ENCODE assay signal across 18 cellular contexts in the genomic region with DNA sequence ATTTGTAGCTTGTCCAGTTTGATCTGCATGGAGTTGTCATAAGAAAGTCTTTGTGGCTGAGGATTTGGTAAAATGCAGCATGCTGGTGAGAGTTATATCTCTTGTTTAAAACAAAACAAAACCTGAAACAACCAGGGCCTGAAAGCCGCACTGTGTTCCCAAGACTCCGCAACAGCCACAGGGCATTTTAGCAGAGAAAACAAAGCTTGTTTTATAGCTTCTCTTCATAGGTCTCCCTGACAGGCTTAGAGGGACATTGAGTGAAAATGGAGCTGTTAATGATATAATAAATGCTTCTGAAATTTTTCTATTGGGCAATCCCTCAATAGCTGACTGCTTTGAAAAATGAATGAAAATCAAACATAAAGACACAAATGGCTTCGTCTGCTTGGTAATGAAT.
DNase-seq lines count a peak whose midpoint lies in the region; ATAC-seq and TF ChIP-seq lines count a peak whose summit lies in the region.
"Had no signal": no experiment of that assay in that cellular context is flagged by ENCODE, and none has a peak within 500 bp of the region (broad histone marks: within the 10 kb centered on the region; RNA-seq: fewer than 3 reads in every experiment).

No MANE protein-coding gene starts in this region.

- H3K36me3 ChIP-seq in HUES48 (ENCODE audit: control insufficient read depth, insufficient read depth, low read length) (no peaks in the 10 kb centered on the region), hepatocyte (replicated peaks; ENCODE audit: insufficient read depth, low read depth) (no peaks in the 10 kb centered on the region), smooth muscle cell (ENCODE audit: low read depth) (no peaks in the 10 kb centered on the region), suprapubic skin (no peaks in the 10 kb centered on the region)
- H3K36me3 ChIP-seq: ovary had no signal

- H3K9ac ChIP-seq in HUES48 (ENCODE audit: low read depth, low read length): no peak overlapping the region
- H3K9ac ChIP-seq in smooth muscle cell (ENCODE audit: low read depth): no peak overlapping the region

- H3K9me3 ChIP-seq in HUES48 (ENCODE audit: control insufficient read depth, insufficient read depth, low read length) (no peaks in the 10 kb centered on the region), hepatocyte (ENCODE audit: low read depth) (no peaks in the 10 kb centered on the region), smooth muscle cell (replicated peaks; ENCODE audit: low read depth) (no peaks in the 10 kb centered on the region), suprapubic skin (no peaks in the 10 kb centered on the region)
- H3K9me3 ChIP-seq: ovary had no signal

- no peak for TF ChIP-seq POLR2A in suprapubic skin (IDR thresholded peaks at IDR 0.05)

- H3K9me3 Mint-ChIP-seq in stimulated activated naive CD8-positive, alpha-beta T cell treated with anti-CD3 and anti-CD28 coated beads, Interleukin-15, amount 100 ng/mL, for 72 hours: no peaks in the 10 kb centered on the region

- no peak for TF ChIP-seq CTCF in hepatocyte (IDR thresholded peaks at IDR 0.05; ENCODE audit: poor library complexity)
- no peak for TF ChIP-seq CTCF in smooth muscle cell (IDR thresholded peaks at IDR 0.05; ENCODE audit: borderline replicate concordance, insufficient read depth, poor library complexity, severe bottlenecking)
- TF ChIP-seq CTCF in suprapubic skin (IDR thresholded peaks at IDR 0.05): no peak

- no peak for ATAC-seq in stimulated activated naive CD8-positive, alpha-beta T cell treated with anti-CD3 and anti-CD28 coated beads, Interleukin-15, amount 100 ng/mL, for 72 hours
- ATAC-seq: left ventricle myocardium superior had no signal

- H3K4me1 Mint-ChIP-seq in stimulated activated naive CD8-positive, alpha-beta T cell treated with anti-CD3 and anti-CD28 coated beads, Interleukin-15, amount 100 ng/mL, for 72 hours: no peaks in the 10 kb centered on the region

- H4K20me1 ChIP-seq in hepatocyte (ENCODE audit: insufficient read depth, poor library complexity, severe bottlenecking) (no peaks in the 10 kb centered on the region), smooth muscle cell (ENCODE audit: low read depth) (peaks cover 20% of the 10 kb centered on the region)

- peaks cover 60% of the 10 kb centered on the region for H3K79me2 ChIP-seq in hepatocyte
- peaks cover 62% of the 10 kb centered on the region for H3K79me2 ChIP-seq in smooth muscle cell (ENCODE audit: low read depth)

- DNase-seq in NCI-H526 (lab: John Stamatoyannopoulos, UW): peak; percentile 90
- no peak for DNase-seq in hepatocyte (ENCODE audit: low spot score)
- no peak for DNase-seq in smooth muscle cell (lab: John Stamatoyannopoulos, UW; ENCODE audit: unreplicated experiment)
- no peak for DNase-seq in activated CD4-positive, alpha-beta T cell treated with anti-CD3 and anti-CD28 coated beads, Interleukin-2, amount 50 U/mL, for 48 hours
- DNase-seq in stimulated activated naive CD8-positive, alpha-beta T cell treated with anti-CD3 and anti-CD28 coated beads, Interleukin-15, amount 100 ng/mL, for 72 hours: no peak
- no peak for DNase-seq in suprapubic skin (ENCODE audit: low spot score in 2 of 2)
- DNase-seq: activated CD4-positive, CD25-positive, alpha-beta regulatory T cell treated with anti-CD3 and anti-CD28 coated beads, Interleukin-2, amount 50 U/mL, for 72 hours; dorsolateral prefrontal cortex; erythroblast; GF-D8; left ventricle myocardium superior; NCI-H187 treated with DMSO at 0.1 percent for 48 hours; NCI-H82; ovary; PC-9; stimulated activated CD4-positive, alpha-beta T cell treated with anti-CD3 and anti-CD28 coated beads, Interleukin-2, amount 100 ng/mL, for 48 hours; T-helper 9 cell had no signal

- no peak overlapping the region for H2AFZ ChIP-seq in hepatocyte
- no peak overlapping the region for H2AFZ ChIP-seq in smooth muscle cell (ENCODE audit: low read depth)
- H2AFZ ChIP-seq: PC-9 had no signal

- H3K4me2 ChIP-seq in hepatocyte (peak overlapping the region; percentile 20), smooth muscle cell (no peak overlapping the region)
- H3K4me2 ChIP-seq: PC-9 had no signal

- H3K27me3 ChIP-seq in HUES48 (ENCODE audit: control insufficient read depth, insufficient read depth, low read length): no peaks in the 10 kb centered on the region
- no peaks in the 10 kb centered on the region for H3K27me3 ChIP-seq in hepatocyte
- H3K27me3 ChIP-seq in smooth muscle cell (ENCODE audit: low read depth): no peaks in the 10 kb centered on the region
- H3K27me3 ChIP-seq in suprapubic skin: no peaks in the 10 kb centered on the region
- H3K27me3 ChIP-seq: ovary had no signal

- H3K27ac ChIP-seq in HUES48 (ENCODE audit: low read depth, low read length): peak overlapping the region; percentile 90
- peak overlapping the region; percentile 70 for H3K27ac ChIP-seq in hepatocyte
- peak overlapping the region; percentile 13 for H3K27ac ChIP-seq in smooth muscle cell (ENCODE audit: low read depth)
- no peak overlapping the region for H3K27ac ChIP-seq in suprapubic skin
- H3K27ac ChIP-seq: ovary, PC-9 had no signal

- WGBS in hepatocyte (ENCODE audit: low lambda C conversion rate, missing lambda C conversion rate): 48% methylated on average over 3 of the region's 3 CpGs
- WGBS in smooth muscle cell (ENCODE audit: low lambda C conversion rate): 72% methylated on average over 3 of the region's 3 CpGs
- 80% methylated on average over 3 of the region's 3 CpGs for WGBS in suprapubic skin

- H3K4me1 ChIP-seq in HUES48 (ENCODE audit: control insufficient read depth, insufficient read depth, low read length): peaks cover 61% of the 10 kb centered on the region
- H3K4me1 ChIP-seq in hepatocyte (ENCODE audit: insufficient read depth): peaks cover 34% of the 10 kb centered on the region
- H3K4me1 ChIP-seq in smooth muscle cell (ENCODE audit: low read depth): peaks cover 48% of the 10 kb centered on the region
- peaks cover 21% of the 10 kb centered on the region for H3K4me1 ChIP-seq in suprapubic skin

- no peaks in the 10 kb centered on the region for H3K9me2 ChIP-seq in hepatocyte (replicated peaks; ENCODE audit: insufficient read depth)

- H3K4me3 ChIP-seq in HUES48 (ENCODE audit: low read depth, low read length) (no peak overlapping the region), hepatocyte (no peak overlapping the region), smooth muscle cell (no peak overlapping the region), suprapubic skin (no peak overlapping the region)
- H3K4me3 ChIP-seq: dorsolateral prefrontal cortex, ovary, PC-9 had no signal

- H3K27me3 Mint-ChIP-seq in stimulated activated naive CD8-positive, alpha-beta T cell treated with anti-CD3 and anti-CD28 coated beads, Interleukin-15, amount 100 ng/mL, for 72 hours: no peaks in the 10 kb centered on the region

- no peak overlapping the region for H3K27ac Mint-ChIP-seq in stimulated activated naive CD8-positive, alpha-beta T cell treated with anti-CD3 and anti-CD28 coated beads, Interleukin-15, amount 100 ng/mL, for 72 hours

- H3F3A ChIP-seq in smooth muscle cell (ENCODE audit: low read depth): peaks cover 5% of the 10 kb centered on the region

- no peak for TF ChIP-seq EP300 in suprapubic skin (IDR thresholded peaks at IDR 0.05)

- no peak overlapping the region for H3K4me3 Mint-ChIP-seq in stimulated activated naive CD8-positive, alpha-beta T cell treated with anti-CD3 and anti-CD28 coated beads, Interleukin-15, amount 100 ng/mL, for 72 hours

Comparison
In these comparisons a context has a peak if more than half of its experiments do, and no peak if none do; other contexts are left out.
1. DNase-seq: peak in NCI-H526 (2 of 2); none in hepatocyte (single experiment), smooth muscle cell (single experiment), activated CD4-positive, alpha-beta T cell treated with anti-CD3 and anti-CD28 coated beads, Interleukin-2, amount 50 U/mL, for 48 hours (0 of 2), stimulated activated naive CD8-positive, alpha-beta T cell treated with anti-CD3 and anti-CD28 coated beads, Interleukin-15, amount 100 ng/mL, for 72 hours (0 of 2) and suprapubic skin (0 of 2).